Comparison of ENCODE assay signal across 1 cellular context in genomic region chr6:142821164-142821716, GRCh38.
TF ChIP-seq lines count a peak whose summit lies in the region.

No MANE protein-coding gene starts in this region.

TF ChIP-seq in HepG2, 621 proteins besides CTCF, POLR2A, EP300 and RAD21 (continued from another document):
- TF ChIP-seq ZBTB37 (CRISPR knock-in tag; IDR thresholded peaks at IDR 0.05) (no peak), SMAD3 (CRISPR knock-in tag; IDR thresholded peaks at IDR 0.05) (no peak), ZNF629 (CRISPR knock-in tag; conservative IDR thresholded peaks at IDR 0.05) (peak; percentile 91)
